In the genomic region with DNA sequence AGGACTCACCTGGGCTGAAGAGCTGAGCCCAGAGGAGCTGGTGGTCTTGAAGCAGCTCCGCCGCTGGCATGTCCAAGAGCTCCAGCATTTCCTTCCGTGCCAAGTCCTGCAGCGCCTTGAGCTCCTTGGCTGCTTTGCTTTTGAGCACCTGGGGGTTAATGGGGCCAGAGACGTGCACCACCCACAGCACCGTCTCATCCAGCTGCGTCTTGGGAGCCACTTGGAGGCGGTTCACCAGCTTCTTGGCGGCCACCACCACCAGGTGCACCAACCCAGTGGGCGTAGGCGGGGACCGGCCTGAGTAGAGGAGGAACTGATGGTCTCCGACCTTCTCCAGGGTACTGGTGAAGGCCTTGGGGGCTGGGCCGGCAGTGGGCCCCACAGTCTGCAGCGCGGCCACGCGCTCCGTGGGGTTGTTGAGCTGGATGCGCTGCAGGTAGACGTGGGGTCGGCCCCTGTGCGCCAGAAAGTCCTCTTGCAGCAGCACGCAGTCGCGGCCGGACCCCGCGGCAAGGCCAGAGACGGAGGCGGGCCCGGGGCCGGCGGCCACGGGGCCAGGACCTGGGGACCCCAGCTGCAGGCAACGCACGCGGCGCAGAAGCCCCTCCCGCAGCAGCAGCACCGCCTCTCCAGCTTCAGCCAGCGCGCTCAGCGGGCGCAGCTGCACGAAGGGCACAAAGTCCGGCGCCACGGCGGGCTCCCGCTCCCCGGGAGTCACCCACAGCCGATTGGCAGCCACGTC, we compare ENCODE assay signal across 8 cellular contexts. TPM values are rescaled to one million over a fixed set of nuclear protein-coding genes. Genes with fewer than 3 reads are reported as not detected.
DNase-seq lines count a peak whose midpoint lies in the region; ATAC-seq and TF ChIP-seq lines count a peak whose summit lies in the region.
"Not testable (repeated sequence)": the region's sequence is repeated elsewhere in the genome, so short reads cannot be mapped to it uniquely, and the experiment has no call there.

No MANE protein-coding gene starts in this region.

- ATAC-seq in GM21619 (IDR thresholded peaks at IDR 0.05; ENCODE audit: unreplicated experiment) (peak; percentile 8), HG03442 (IDR thresholded peaks at IDR 0.05; ENCODE audit: unreplicated experiment) (peak; percentile 14), heart right ventricle (peak in 2 of 8 donors; percentile 3 to 10)
- ATAC-seq in naive thymus-derived CD8-positive, alpha-beta T cell: peak; percentile 19 to 23

- H3K36me3 Mint-ChIP-seq in Calu3 (ENCODE audit: insufficient read depth, unreplicated experiment): peaks cover 34% of the 10 kb centered on the region
- H3K36me3 Mint-ChIP-seq in T-helper 1 cell treated with Interleukin-12 subunit alpha and Interleukin-12 subunit beta and Interleukin-4 antibody, amounts not matched to agents 30 μg/mL and 1 μg/mL, for 36 hours (ENCODE audit: low read depth): peaks cover 21% of the 10 kb centered on the region
- H3K36me3 Mint-ChIP-seq in naive thymus-derived CD8-positive, alpha-beta T cell: peaks cover 0 to 35% (median 7%) of the 10 kb centered on the region in 3 donors

- CTCF ChIA-PET in Calu3 (lab: Charles Lee): not testable (repeated sequence)

- not testable (repeated sequence) for H3K27me3 Mint-ChIP-seq in Calu3 (ENCODE audit: unreplicated experiment); T-helper 1 cell treated with Interleukin-12 subunit alpha and Interleukin-12 subunit beta and Interleukin-4 antibody, amounts not matched to agents 30 μg/mL and 1 μg/mL, for 36 hours (ENCODE audit: low read depth); naive thymus-derived CD8-positive, alpha-beta T cell

- H3K27ac Mint-ChIP-seq in Calu3 (ENCODE audit: unreplicated experiment): not testable (repeated sequence)
- H3K27ac Mint-ChIP-seq in T-helper 1 cell treated with Interleukin-12 subunit alpha and Interleukin-12 subunit beta and Interleukin-4 antibody, amounts not matched to agents 30 μg/mL and 1 μg/mL, for 36 hours: peak overlapping the region; percentile 57
- peak overlapping the region in 4 of 10 donors; percentile 76 to 84 (median 82) for H3K27ac Mint-ChIP-seq in naive thymus-derived CD8-positive, alpha-beta T cell

- not testable (repeated sequence) for H3K9me3 ChIP-seq in heart right ventricle; subcutaneous abdominal adipose tissue (ENCODE audit: control insufficient read depth in 5 of 5, low read length in 5 of 5)

- H3K4me1 Mint-ChIP-seq in Calu3 (ENCODE audit: low read depth, unreplicated experiment): peaks cover 27% of the 10 kb centered on the region
- H3K4me1 Mint-ChIP-seq in T-helper 1 cell treated with Interleukin-12 subunit alpha and Interleukin-12 subunit beta and Interleukin-4 antibody, amounts not matched to agents 30 μg/mL and 1 μg/mL, for 36 hours (ENCODE audit: low read depth): peaks cover 26% of the 10 kb centered on the region
- H3K4me1 Mint-ChIP-seq in naive thymus-derived CD8-positive, alpha-beta T cell: peaks cover 19 to 50% (median 42%) of the 10 kb centered on the region in 4 donors

- intact Hi-C loops in Calu3 (cut with micrococcal nuclease; ENCODE audit: unreplicated experiment); heart right ventricle (cut with DNase I): not testable (repeated sequence)

- H3K27me3 ChIP-seq in brain microvascular endothelial cell (replicated peaks); heart right ventricle; subcutaneous abdominal adipose tissue (ENCODE audit: control insufficient read depth in 5 of 5, insufficient read depth in 4 of 5, low read length in 5 of 5): not testable (repeated sequence)

- POLR2A ChIA-PET in naive thymus-derived CD8-positive, alpha-beta T cell (lab: Charles Lee): interaction anchor here (2.1 kb wide), 1 partner anchor 16 kb away, joined by 65 read pairs; no protein-coding TSS in a partner anchor

- H3K27ac ChIP-seq in brain microvascular endothelial cell; subcutaneous abdominal adipose tissue (ENCODE audit: low read depth, low read length): not testable (repeated sequence)
- peak overlapping the region in 7 of 10 donors; percentile 37 to 83 (median 70) for H3K27ac ChIP-seq in heart right ventricle

- 11 to 12% methylated on average over 18 to 41 of the region's 54 CpGs for WGBS in heart right ventricle, 2 donors

- H3K4me3 Mint-ChIP-seq in Calu3 (ENCODE audit: low read depth, unreplicated experiment): peak overlapping the region; percentile 71
- peak overlapping the region; percentile 86 for H3K4me3 Mint-ChIP-seq in T-helper 1 cell treated with Interleukin-12 subunit alpha and Interleukin-12 subunit beta and Interleukin-4 antibody, amounts not matched to agents 30 μg/mL and 1 μg/mL, for 36 hours
- H3K4me3 Mint-ChIP-seq in naive thymus-derived CD8-positive, alpha-beta T cell: peak overlapping the region; percentile 78 to 89 (median 84)

- H3K4me1 ChIP-seq in heart right ventricle: peaks cover 26 to 87% (median 70%) of the 10 kb centered on the region in 9 donors
- H3K4me1 ChIP-seq in subcutaneous abdominal adipose tissue (ENCODE audit: control insufficient read depth in 5 of 5, insufficient read depth in 5 of 5, low read length in 5 of 5): peaks cover 20 to 57% (median 51%) of the 10 kb centered on the region in 5 donors

- peak overlapping the region; percentile 56 for H3K4me3 ChIP-seq in brain microvascular endothelial cell (ENCODE audit: low read depth, low read length)
- peak overlapping the region; percentile 46 to 74 (median 62) for H3K4me3 ChIP-seq in heart right ventricle
- peak overlapping the region; percentile 61 to 73 (median 68) for H3K4me3 ChIP-seq in subcutaneous abdominal adipose tissue (ENCODE audit: low read depth in 1 of 5, low read length in 5 of 5)

- not testable (repeated sequence) for H3K9me3 Mint-ChIP-seq in Calu3 (ENCODE audit: low read depth, unreplicated experiment); T-helper 1 cell treated with Interleukin-12 subunit alpha and Interleukin-12 subunit beta and Interleukin-4 antibody, amounts not matched to agents 30 μg/mL and 1 μg/mL, for 36 hours; naive thymus-derived CD8-positive, alpha-beta T cell

- TF ChIP-seq CTCF in Calu3 (IDR thresholded peaks at IDR 0.05; ENCODE audit: unreplicated experiment); brain microvascular endothelial cell (IDR thresholded peaks at IDR 0.05; ENCODE audit: low read depth, low read length, missing control alignments); heart right ventricle (IDR thresholded peaks at IDR 0.05): not testable (repeated sequence)

- H3K9ac ChIP-seq in subcutaneous abdominal adipose tissue (ENCODE audit: low read length in 5 of 5): peak overlapping the region; percentile 33 to 71 (median 63)

- not testable (repeated sequence) for H3K36me3 ChIP-seq in brain microvascular endothelial cell (replicated peaks)
- peaks cover 0 to 37% (median 10%) of the 10 kb centered on the region in 9 donors for H3K36me3 ChIP-seq in heart right ventricle
- peaks cover 0 to 32% (median 23%) of the 10 kb centered on the region in 5 donors for H3K36me3 ChIP-seq in subcutaneous abdominal adipose tissue (ENCODE audit: control insufficient read depth in 5 of 5, insufficient read depth in 5 of 5, low read length in 5 of 5)

- BruUV-seq in Calu3 (replicated peaks; lab: Mats Ljungman, UMichigan): not testable (repeated sequence)

- not testable (repeated sequence) for DNase-seq in Calu3; brain microvascular endothelial cell; heart right ventricle; naive thymus-derived CD8-positive, alpha-beta T cell

- in situ Hi-C loops in brain microvascular endothelial cell (cut with HindIII; ENCODE audit: low pct_ligation_motif_present, low sequenced_read_pairs): not testable (repeated sequence)

RNA-seq across cellular contexts. Expression of a gene that starts 0.9 kb away (rescaled TPM):
- total RNA-seq in Calu3 (2022): 33.7 and 37.8 TPM in 2 replicates
- total RNA-seq in heart right ventricle: 10 to 100 TPM; 35.5 to 47.8 (median 39.0) TPM
- polyA plus RNA-seq in heart right ventricle: 10 to 100 TPM; 23.3 to 44.7 TPM
- total RNA-seq in naive thymus-derived CD8-positive, alpha-beta T cell: 10 to 100 TPM; 26.8 to 27.9 TPM
- polyA plus RNA-seq in naive thymus-derived CD8-positive, alpha-beta T cell: 10 to 100 TPM; 19.6 to 51.6 (median 38.0) TPM

RNA-seq across cellular contexts. Expression of a gene that starts 9.2 kb away (rescaled TPM):
- total RNA-seq in Calu3 (2022) (77.2 and 80.2 TPM in 2 replicates), heart right ventricle (10 to 100 TPM; 27.3 to 95.3 (median 44.4) TPM)
- polyA plus RNA-seq in heart right ventricle: 100 to 1,000 TPM in 1 of 2 donors, 10 to 100 TPM in 1; 53.0 to 102 TPM
- 1 to 10 TPM; 4.5 to 5.0 TPM for total RNA-seq in naive thymus-derived CD8-positive, alpha-beta T cell
- 1 to 10 TPM; 5.0 to 7.9 (median 5.7) TPM for polyA plus RNA-seq in naive thymus-derived CD8-positive, alpha-beta T cell

RNA-seq across cellular contexts. Expression of a gene that starts 54.9 kb away (rescaled TPM):
- total RNA-seq in Calu3 (2022) (61.8 and 66.5 TPM in 2 replicates), heart right ventricle (1,000 to 10,000 TPM in 1 of 10 donors, 100 to 1,000 TPM in 9; 470 to 1,066 (median 788) TPM)
- polyA plus RNA-seq in heart right ventricle: 100 to 1,000 TPM; 154 to 171 TPM
- 10 to 100 TPM; 47.1 to 49.9 TPM for total RNA-seq in naive thymus-derived CD8-positive, alpha-beta T cell
- polyA plus RNA-seq in naive thymus-derived CD8-positive, alpha-beta T cell: 10 to 100 TPM; 29.1 to 38.0 (median 29.5) TPM

Comparison
In these comparisons a context has a peak if more than half of its experiments do, and no peak if none do; other contexts are left out.
1. RNA of a gene that starts 9.2 kb away (total RNA-seq): 77.2 to 80.2 TPM in Calu3 and 27.3 to 95.3 TPM in heart right ventricle; 4.5 to 5.0 TPM in naive thymus-derived CD8-positive, alpha-beta T cell; every median in the first group is over 4 times any median in the second.
2. Peak in every context shown above with its lines, with median percentiles within 50 percentile points of each other: H3K4me3 Mint-ChIP-seq and H3K4me3 ChIP-seq.